Comparison of ENCODE assay signal across 1 cellular context in the genomic region with DNA sequence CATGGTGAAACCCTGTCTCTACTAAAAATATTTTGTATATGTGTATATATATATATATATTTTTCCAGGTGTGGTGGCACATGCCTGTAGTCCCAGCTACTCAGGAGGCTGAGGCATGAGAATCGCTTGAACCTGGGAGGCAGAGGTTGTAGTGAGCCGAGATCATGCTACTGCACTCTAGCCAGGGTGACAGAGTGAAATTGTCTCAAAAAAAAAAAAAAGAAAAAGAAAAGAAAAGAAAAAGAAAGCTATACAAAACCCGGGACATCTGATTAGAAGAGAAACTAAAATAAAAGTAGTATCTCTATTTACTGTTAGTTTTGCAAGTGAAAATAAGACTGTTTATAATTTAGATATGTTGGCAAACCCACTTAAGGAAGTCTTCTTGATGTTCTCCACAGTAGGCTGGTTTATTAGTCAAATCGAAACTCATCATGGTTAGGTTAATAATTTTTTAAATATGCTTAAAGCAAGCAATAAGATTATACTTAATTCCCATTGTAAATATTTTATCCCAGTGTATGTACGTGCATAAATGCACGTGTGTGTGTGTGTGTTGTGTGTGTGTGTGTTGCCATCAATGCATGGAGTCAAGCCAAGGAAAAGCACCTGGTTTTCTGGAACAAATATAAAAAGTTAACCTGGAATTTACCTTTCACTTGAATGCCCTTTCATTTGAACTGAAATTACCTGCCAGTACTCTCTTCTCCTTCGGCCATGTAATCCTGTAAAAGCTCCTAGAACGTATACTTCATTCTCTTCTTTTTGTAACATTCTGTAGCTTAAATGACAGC.
TF ChIP-seq lines count a peak whose summit lies in the region.

No MANE protein-coding gene starts in this region.

TF ChIP-seq in GM12878, 131 proteins besides CTCF, POLR2A, EP300 and RAD21 (continued from another document):
- no peak for TF ChIP-seq ZNF207 (IDR thresholded peaks at IDR 0.05; ENCODE audit: borderline replicate concordance)
- no peak for TF ChIP-seq RAD51 (IDR thresholded peaks at IDR 0.05)
- TF ChIP-seq, protein P1, sequence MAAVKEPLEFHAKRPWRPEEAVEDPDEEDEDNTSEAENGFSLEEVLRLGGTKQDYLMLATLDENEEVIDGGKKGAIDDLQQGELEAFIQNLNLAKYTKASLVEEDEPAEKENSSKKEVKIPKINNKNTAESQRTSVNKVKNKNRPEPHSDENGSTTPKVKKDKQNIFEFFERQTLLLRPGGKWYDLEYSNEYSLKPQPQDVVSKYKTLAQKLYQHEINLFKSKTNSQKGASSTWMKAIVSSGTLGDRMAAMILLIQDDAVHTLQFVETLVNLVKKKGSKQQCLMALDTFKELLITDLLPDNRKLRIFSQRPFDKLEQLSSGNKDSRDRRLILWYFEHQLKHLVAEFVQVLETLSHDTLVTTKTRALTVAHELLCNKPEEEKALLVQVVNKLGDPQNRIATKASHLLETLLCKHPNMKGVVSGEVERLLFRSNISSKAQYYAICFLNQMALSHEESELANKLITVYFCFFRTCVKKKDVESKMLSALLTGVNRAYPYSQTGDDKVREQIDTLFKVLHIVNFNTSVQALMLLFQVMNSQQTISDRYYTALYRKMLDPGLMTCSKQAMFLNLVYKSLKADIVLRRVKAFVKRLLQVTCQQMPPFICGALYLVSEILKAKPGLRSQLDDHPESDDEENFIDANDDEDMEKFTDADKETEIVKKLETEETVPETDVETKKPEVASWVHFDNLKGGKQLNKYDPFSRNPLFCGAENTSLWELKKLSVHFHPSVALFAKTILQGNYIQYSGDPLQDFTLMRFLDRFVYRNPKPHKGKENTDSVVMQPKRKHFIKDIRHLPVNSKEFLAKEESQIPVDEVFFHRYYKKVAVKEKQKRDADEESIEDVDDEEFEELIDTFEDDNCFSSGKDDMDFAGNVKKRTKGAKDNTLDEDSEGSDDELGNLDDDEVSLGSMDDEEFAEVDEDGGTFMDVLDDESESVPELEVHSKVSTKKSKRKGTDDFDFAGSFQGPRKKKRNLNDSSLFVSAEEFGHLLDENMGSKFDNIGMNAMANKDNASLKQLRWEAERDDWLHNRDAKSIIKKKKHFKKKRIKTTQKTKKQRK (IDR thresholded peaks at IDR 0.05; ENCODE audit: low read depth, low read length): no peak
- no peak for TF ChIP-seq BACH1 (IDR thresholded peaks at IDR 0.05; ENCODE audit: borderline replicate concordance)
- no peak for TF ChIP-seq SREBF1 (IDR thresholded peaks at IDR 0.05; ENCODE audit: low read length)
- no peak for TF ChIP-seq POU2F2 (IDR thresholded peaks at IDR 0.05; ENCODE audit: borderline replicate concordance, low read depth, low read length)
- no peak for TF ChIP-seq KDM1A (IDR thresholded peaks at IDR 0.05; ENCODE audit: borderline replicate concordance)
- peak in 1 of 2 experiments; percentile 11; a peak in 1 of 4 replicates for TF ChIP-seq ETV6 (conservative IDR thresholded peaks at IDR 0.05 in 1 of 2, IDR thresholded peaks at IDR 0.05 in 1 of 2; ENCODE audit: borderline replicate concordance in 1 of 2, low read depth in 1 of 2)
- TF ChIP-seq NRF1 (conservative IDR thresholded peaks at IDR 0.05; ENCODE audit: low read depth, low read length): no peak
- peak; percentile 73 for TF ChIP-seq NFIC (IDR thresholded peaks at IDR 0.05; ENCODE audit: low read depth, low read length)
- TF ChIP-seq MXI1 (IDR thresholded peaks at IDR 0.05; ENCODE audit: low read depth, low read length): no peak
- TF ChIP-seq MTA3 (IDR thresholded peaks at IDR 0.05; ENCODE audit: borderline replicate concordance, low read length): no peak
- peak; percentile 62 to 79; a peak in 3 of 4 replicates for TF ChIP-seq IKZF2 (IDR thresholded peaks at IDR 0.05)
- no peak for TF ChIP-seq SIX5 (IDR thresholded peaks at IDR 0.05; ENCODE audit: low read depth, low read length, severe bottlenecking)
- TF ChIP-seq HDGF (IDR thresholded peaks at IDR 0.05): no peak
- no peak for TF ChIP-seq FOS (IDR thresholded peaks at IDR 0.05; ENCODE audit: borderline replicate concordance, extremely low read depth, insufficient read length)
- TF ChIP-seq NFYA (IDR thresholded peaks at IDR 0.05; ENCODE audit: borderline replicate concordance, low read depth, low read length): no peak
- TF ChIP-seq BMI1 (IDR thresholded peaks at IDR 0.05; ENCODE audit: borderline replicate concordance): peak; percentile 52; the same call in 1 of the 2 replicates
- no peak; the same call in 1 of the 2 replicates for TF ChIP-seq GATAD2B (conservative IDR thresholded peaks at IDR 0.05; ENCODE audit: low read depth)
- TF ChIP-seq, protein P2, sequence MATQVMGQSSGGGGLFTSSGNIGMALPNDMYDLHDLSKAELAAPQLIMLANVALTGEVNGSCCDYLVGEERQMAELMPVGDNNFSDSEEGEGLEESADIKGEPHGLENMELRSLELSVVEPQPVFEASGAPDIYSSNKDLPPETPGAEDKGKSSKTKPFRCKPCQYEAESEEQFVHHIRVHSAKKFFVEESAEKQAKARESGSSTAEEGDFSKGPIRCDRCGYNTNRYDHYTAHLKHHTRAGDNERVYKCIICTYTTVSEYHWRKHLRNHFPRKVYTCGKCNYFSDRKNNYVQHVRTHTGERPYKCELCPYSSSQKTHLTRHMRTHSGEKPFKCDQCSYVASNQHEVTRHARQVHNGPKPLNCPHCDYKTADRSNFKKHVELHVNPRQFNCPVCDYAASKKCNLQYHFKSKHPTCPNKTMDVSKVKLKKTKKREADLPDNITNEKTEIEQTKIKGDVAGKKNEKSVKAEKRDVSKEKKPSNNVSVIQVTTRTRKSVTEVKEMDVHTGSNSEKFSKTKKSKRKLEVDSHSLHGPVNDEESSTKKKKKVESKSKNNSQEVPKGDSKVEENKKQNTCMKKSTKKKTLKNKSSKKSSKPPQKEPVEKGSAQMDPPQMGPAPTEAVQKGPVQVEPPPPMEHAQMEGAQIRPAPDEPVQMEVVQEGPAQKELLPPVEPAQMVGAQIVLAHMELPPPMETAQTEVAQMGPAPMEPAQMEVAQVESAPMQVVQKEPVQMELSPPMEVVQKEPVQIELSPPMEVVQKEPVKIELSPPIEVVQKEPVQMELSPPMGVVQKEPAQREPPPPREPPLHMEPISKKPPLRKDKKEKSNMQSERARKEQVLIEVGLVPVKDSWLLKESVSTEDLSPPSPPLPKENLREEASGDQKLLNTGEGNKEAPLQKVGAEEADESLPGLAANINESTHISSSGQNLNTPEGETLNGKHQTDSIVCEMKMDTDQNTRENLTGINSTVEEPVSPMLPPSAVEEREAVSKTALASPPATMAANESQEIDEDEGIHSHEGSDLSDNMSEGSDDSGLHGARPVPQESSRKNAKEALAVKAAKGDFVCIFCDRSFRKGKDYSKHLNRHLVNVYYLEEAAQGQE (IDR thresholded peaks at IDR 0.05; ENCODE audit: low read depth, low read length): no peak
- peak; percentile 82 for TF ChIP-seq MTA2 (IDR thresholded peaks at IDR 0.05; ENCODE audit: low read depth)
- TF ChIP-seq, protein P3, sequence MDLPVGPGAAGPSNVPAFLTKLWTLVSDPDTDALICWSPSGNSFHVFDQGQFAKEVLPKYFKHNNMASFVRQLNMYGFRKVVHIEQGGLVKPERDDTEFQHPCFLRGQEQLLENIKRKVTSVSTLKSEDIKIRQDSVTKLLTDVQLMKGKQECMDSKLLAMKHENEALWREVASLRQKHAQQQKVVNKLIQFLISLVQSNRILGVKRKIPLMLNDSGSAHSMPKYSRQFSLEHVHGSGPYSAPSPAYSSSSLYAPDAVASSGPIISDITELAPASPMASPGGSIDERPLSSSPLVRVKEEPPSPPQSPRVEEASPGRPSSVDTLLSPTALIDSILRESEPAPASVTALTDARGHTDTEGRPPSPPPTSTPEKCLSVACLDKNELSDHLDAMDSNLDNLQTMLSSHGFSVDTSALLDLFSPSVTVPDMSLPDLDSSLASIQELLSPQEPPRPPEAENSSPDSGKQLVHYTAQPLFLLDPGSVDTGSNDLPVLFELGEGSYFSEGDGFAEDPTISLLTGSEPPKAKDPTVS (IDR thresholded peaks at IDR 0.05; ENCODE audit: low read depth, low read length): no peak
- TF ChIP-seq CEBPB (IDR thresholded peaks at IDR 0.05; ENCODE audit: borderline replicate concordance in 1 of 2, low read depth in 2 of 2, low read length in 2 of 2): no peak
- TF ChIP-seq, protein P4, sequence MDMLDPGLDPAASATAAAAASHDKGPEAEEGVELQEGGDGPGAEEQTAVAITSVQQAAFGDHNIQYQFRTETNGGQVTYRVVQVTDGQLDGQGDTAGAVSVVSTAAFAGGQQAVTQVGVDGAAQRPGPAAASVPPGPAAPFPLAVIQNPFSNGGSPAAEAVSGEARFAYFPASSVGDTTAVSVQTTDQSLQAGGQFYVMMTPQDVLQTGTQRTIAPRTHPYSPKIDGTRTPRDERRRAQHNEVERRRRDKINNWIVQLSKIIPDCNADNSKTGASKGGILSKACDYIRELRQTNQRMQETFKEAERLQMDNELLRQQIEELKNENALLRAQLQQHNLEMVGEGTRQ (IDR thresholded peaks at IDR 0.05; ENCODE audit: borderline replicate concordance, low read depth, low read length): no peak
